In genomic region chr11:119262668-119263351, GRCh38 we compare ENCODE assay signal across 10 cellular contexts. TPM values are rescaled to one million over a fixed set of nuclear protein-coding genes. Genes with fewer than 3 reads are reported as not detected.
A peak's percentile ranks its signal among the peaks of the same experiment; 100 is the strongest.
DNase-seq lines count a peak whose midpoint lies in the region; ATAC-seq and TF ChIP-seq lines count a peak whose summit lies in the region.
"Had no signal": no experiment of that assay in that cellular context is flagged by ENCODE, and none has a peak within 500 bp of the region (broad histone marks: within the 10 kb centered on the region; RNA-seq: fewer than 3 reads in every experiment).

No MANE protein-coding gene starts in this region.

- no peaks in the 10 kb centered on the region for H3K9me3 ChIP-seq in naive thymus-derived CD4-positive, alpha-beta T cell (ENCODE audit: control insufficient read depth in 2 of 3, low read length in 3 of 3)
- H3K9me3 ChIP-seq in left lung: no peaks in the 10 kb centered on the region
- H3K9me3 ChIP-seq: MG63 had no signal

- CTCF ChIA-PET in naive thymus-derived CD4-positive, alpha-beta T cell (lab: Charles Lee): interaction anchor here (1.0 to 2.9 kb wide), 7 partner anchors 10 to 57 kb away, joined by 3 to 18 read pairs (median 4); partner anchors contain the start of gene CBL
- CTCF ChIA-PET in Calu3 (lab: Charles Lee): interaction anchor here (0.5 kb wide), 1 partner anchor 443 kb away, joined by 3 read pairs; no protein-coding TSS in a partner anchor

- BruUV-seq in Calu3 (replicated peaks; lab: Mats Ljungman, UMichigan): no TSS peak

- peak overlapping the region; percentile 22 for H3K4me3 ChIP-seq in naive thymus-derived CD4-positive, alpha-beta T cell (ENCODE audit: low read length)
- no peak overlapping the region for H3K4me3 ChIP-seq in left lung
- H3K4me3 ChIP-seq: MG63 had no signal

- H3K36me3 Mint-ChIP-seq in naive thymus-derived CD4-positive, alpha-beta T cell: peaks cover 0 to 14% (median 3%) of the 10 kb centered on the region in 5 donors
- H3K36me3 Mint-ChIP-seq in Calu3 (ENCODE audit: insufficient read depth, unreplicated experiment): no peaks in the 10 kb centered on the region

- intact Hi-C loops in naive thymus-derived CD4-positive, alpha-beta T cell (cut with micrococcal nuclease): loop anchor here (1.0 to 5.0 kb wide), 4 partner anchors 21 to 156 kb away; partner anchors contain the start of genes CBL (in 2 of the 2) and C2CD2L (in 1 of the 2)
- intact Hi-C loops in left lung (cut with DNase I): no loop called here
- intact Hi-C loops in Calu3 (cut with micrococcal nuclease; ENCODE audit: unreplicated experiment): no loop called here

- ATAC-seq in HG03354 (IDR thresholded peaks at IDR 0.05; ENCODE audit: poor library complexity, severe bottlenecking, unreplicated experiment) (peak; percentile 39), left lung (no peak)
- ATAC-seq in naive thymus-derived CD4-positive, alpha-beta T cell: peak; percentile 45

- peaks cover 21 to 51% (median 40%) of the 10 kb centered on the region in 7 donors for H3K4me1 Mint-ChIP-seq in naive thymus-derived CD4-positive, alpha-beta T cell
- H3K4me1 Mint-ChIP-seq in Calu3 (ENCODE audit: low read depth, unreplicated experiment): no peaks in the 10 kb centered on the region

- no peaks in the 10 kb centered on the region for H3K36me3 ChIP-seq in naive thymus-derived CD4-positive, alpha-beta T cell (ENCODE audit: control insufficient read depth in 2 of 3, insufficient read depth in 3 of 3, low read length in 3 of 3)
- no peaks in the 10 kb centered on the region for H3K36me3 ChIP-seq in left lung
- H3K36me3 ChIP-seq: MG63 had no signal

- DNase-seq in EL (peak; percentile 53), astrocyte of the hippocampus (ENCODE audit: low read depth, low spot score) (peak; percentile 4), left lung (no peak), Calu3 (no peak), NCI-H524 (lab: John Stamatoyannopoulos, UW) (no peak), NCI-H446 (lab: John Stamatoyannopoulos, UW) (no peak)
- DNase-seq in naive thymus-derived CD4-positive, alpha-beta T cell: peak in 1 of 9 donors; percentile 20
- DNase-seq: MG63 had no signal

- POLR2A ChIA-PET in naive thymus-derived CD4-positive, alpha-beta T cell (lab: Charles Lee): interaction anchor here (0.9 to 6.5 kb wide), 9 partner anchors 10 to 156 kb away, joined by 3 to 49 read pairs (median 4); partner anchors contain the start of genes C2CD2L and CBL

- no peak overlapping the region for H3K4me3 Mint-ChIP-seq in naive thymus-derived CD4-positive, alpha-beta T cell
- H3K4me3 Mint-ChIP-seq in Calu3 (ENCODE audit: low read depth, unreplicated experiment): no peak overlapping the region
- H3K4me3 Mint-ChIP-seq: neural crest cell had no signal

- no peaks in the 10 kb centered on the region for H3K27me3 Mint-ChIP-seq in naive thymus-derived CD4-positive, alpha-beta T cell
- no peaks in the 10 kb centered on the region for H3K27me3 Mint-ChIP-seq in Calu3 (ENCODE audit: unreplicated experiment)

- peak overlapping the region; percentile 56 for H3K27ac ChIP-seq in naive thymus-derived CD4-positive, alpha-beta T cell (ENCODE audit: low read depth, low read length)
- peak overlapping the region in 1 of 2 donors; percentile 40 for H3K27ac ChIP-seq in left lung

- no peak for TF ChIP-seq CTCF in left lung (IDR thresholded peaks at IDR 0.05)
- no peak for TF ChIP-seq CTCF in Calu3 (IDR thresholded peaks at IDR 0.05; ENCODE audit: unreplicated experiment)

- H3K4me1 ChIP-seq in naive thymus-derived CD4-positive, alpha-beta T cell (ENCODE audit: control insufficient read depth in 2 of 2, insufficient read depth in 2 of 2, low read length in 2 of 2): peaks cover 52 to 87% of the 10 kb centered on the region in 2 donors
- peaks cover 5 to 44% of the 10 kb centered on the region in 2 donors for H3K4me1 ChIP-seq in left lung

- no peak overlapping the region for H3K27ac Mint-ChIP-seq in naive thymus-derived CD4-positive, alpha-beta T cell
- no peak overlapping the region for H3K27ac Mint-ChIP-seq in Calu3 (ENCODE audit: unreplicated experiment)

- H3K9me3 Mint-ChIP-seq in naive thymus-derived CD4-positive, alpha-beta T cell: peaks cover 0 to 4% (median 0%) of the 10 kb centered on the region in 11 donors
- no peaks in the 10 kb centered on the region for H3K9me3 Mint-ChIP-seq in Calu3 (ENCODE audit: low read depth, unreplicated experiment)
- H3K9me3 Mint-ChIP-seq: neural crest cell had no signal

- H3K27me3 ChIP-seq in naive thymus-derived CD4-positive, alpha-beta T cell (ENCODE audit: control insufficient read depth in 2 of 2, insufficient read depth in 2 of 2, low read length in 2 of 2): no peaks in the 10 kb centered on the region
- H3K27me3 ChIP-seq in left lung: no peaks in the 10 kb centered on the region
- H3K27me3 ChIP-seq: MG63 had no signal

RNA-seq across cellular contexts. Expression of gene MCAM, which starts 54.1 kb away (rescaled TPM):
- total RNA-seq in naive thymus-derived CD4-positive, alpha-beta T cell: 1 to 10 TPM in 2 of 5 experiments, under 1 TPM in 3; 0.08 to 5.1 (median 0.73) TPM
- polyA plus RNA-seq in naive thymus-derived CD4-positive, alpha-beta T cell: under 1 TPM in 1 of 2 donors, not detected in 1; 0.26 TPM
- 10 to 100 TPM; 59.5 to 87.5 TPM for total RNA-seq in left lung
- 11.1 and 25.1 TPM in 2 replicates for total RNA-seq in Calu3 (2022)

RNA-seq across cellular contexts. Expression of gene CBL, which starts 56.7 kb away (rescaled TPM):
- total RNA-seq in naive thymus-derived CD4-positive, alpha-beta T cell: 10 to 100 TPM; 37.0 to 51.8 (median 40.5) TPM
- 10 to 100 TPM; 17.5 to 18.0 TPM for polyA plus RNA-seq in naive thymus-derived CD4-positive, alpha-beta T cell
- total RNA-seq in left lung (10 to 100 TPM; 22.0 to 36.6 TPM), Calu3 (2022) (14.2 and 15.9 TPM in 2 replicates)

Comparison
In these comparisons a context has a peak if more than half of its experiments do, and no peak if none do; other contexts are left out.
1. DNase-seq: peak in EL (single experiment) and astrocyte of the hippocampus (single experiment); none in left lung (0 of 2), Calu3 (single experiment), NCI-H524 (0 of 2) and NCI-H446 (0 of 2).
2. intact Hi-C loops: an anchor here in naive thymus-derived CD4-positive, alpha-beta T cell (1.0 to 5.0 kb wide); none called in left lung and Calu3.